Comparison of ENCODE assay signal across 1 cellular context in the genomic region with DNA sequence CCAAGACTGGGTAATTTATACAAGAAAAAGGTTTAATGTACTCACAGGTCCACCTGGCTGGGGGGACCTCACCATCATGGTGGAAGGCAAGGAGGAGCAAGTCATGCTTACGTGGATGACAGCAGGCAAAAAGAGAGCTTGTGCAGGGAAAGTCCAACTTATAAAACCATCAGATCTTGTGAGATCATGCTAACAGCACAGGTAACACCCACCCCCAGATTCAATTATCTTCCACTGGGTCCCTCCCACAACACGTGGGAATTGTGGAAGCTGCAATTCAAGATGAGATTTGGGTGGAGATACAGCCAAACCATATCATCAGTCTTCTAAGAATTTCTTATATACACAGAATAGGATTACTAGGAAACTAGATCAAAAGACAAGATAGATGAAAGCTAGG.
TF ChIP-seq lines count a peak whose summit lies in the region.

No MANE protein-coding gene starts in this region.

TF ChIP-seq in K562, 482 proteins besides CTCF, POLR2A, EP300 and RAD21 (continued from another document):
- TF ChIP-seq TCFL5 (CRISPR knock-in tag; conservative IDR thresholded peaks at IDR 0.05) = no peak
- 0 out of 2 replicates have a peak, but pooled peaks have one; percentile 27 for TF ChIP-seq STAT5A (IDR thresholded peaks at IDR 0.05; ENCODE audit: borderline replicate concordance, low read length)
- TF ChIP-seq, protein P1, sequence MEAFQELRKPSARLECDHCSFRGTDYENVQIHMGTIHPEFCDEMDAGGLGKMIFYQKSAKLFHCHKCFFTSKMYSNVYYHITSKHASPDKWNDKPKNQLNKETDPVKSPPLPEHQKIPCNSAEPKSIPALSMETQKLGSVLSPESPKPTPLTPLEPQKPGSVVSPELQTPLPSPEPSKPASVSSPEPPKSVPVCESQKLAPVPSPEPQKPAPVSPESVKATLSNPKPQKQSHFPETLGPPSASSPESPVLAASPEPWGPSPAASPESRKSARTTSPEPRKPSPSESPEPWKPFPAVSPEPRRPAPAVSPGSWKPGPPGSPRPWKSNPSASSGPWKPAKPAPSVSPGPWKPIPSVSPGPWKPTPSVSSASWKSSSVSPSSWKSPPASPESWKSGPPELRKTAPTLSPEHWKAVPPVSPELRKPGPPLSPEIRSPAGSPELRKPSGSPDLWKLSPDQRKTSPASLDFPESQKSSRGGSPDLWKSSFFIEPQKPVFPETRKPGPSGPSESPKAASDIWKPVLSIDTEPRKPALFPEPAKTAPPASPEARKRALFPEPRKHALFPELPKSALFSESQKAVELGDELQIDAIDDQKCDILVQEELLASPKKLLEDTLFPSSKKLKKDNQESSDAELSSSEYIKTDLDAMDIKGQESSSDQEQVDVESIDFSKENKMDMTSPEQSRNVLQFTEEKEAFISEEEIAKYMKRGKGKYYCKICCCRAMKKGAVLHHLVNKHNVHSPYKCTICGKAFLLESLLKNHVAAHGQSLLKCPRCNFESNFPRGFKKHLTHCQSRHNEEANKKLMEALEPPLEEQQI (IDR thresholded peaks at IDR 0.05) = no peak
- TF ChIP-seq IFI16 (CRISPR knock-in tag; IDR thresholded peaks at IDR 0.05) = no peak
- no peak for TF ChIP-seq TCF7 (IDR thresholded peaks at IDR 0.05; ENCODE audit: borderline replicate concordance)
- TF ChIP-seq TEAD4 (IDR thresholded peaks at IDR 0.05; ENCODE audit: low read length) = peak; percentile 46; the same call in 1 of the 2 replicates
- TF ChIP-seq TEAD4 (CRISPR knock-in tag; IDR thresholded peaks at IDR 0.05; ENCODE audit: borderline replicate concordance) = no peak
- no peak for TF ChIP-seq HMG20B (CRISPR knock-in tag; IDR thresholded peaks at IDR 0.05)
- no peak for TF ChIP-seq FOXK2 (conservative IDR thresholded peaks at IDR 0.05 in 1 of 2, IDR thresholded peaks at IDR 0.05 in 1 of 2; ENCODE audit: low read depth in 2 of 2)
- TF ChIP-seq ZNF263 (CRISPR knock-in tag; IDR thresholded peaks at IDR 0.05; ENCODE audit: borderline replicate concordance) = no peak
- TF ChIP-seq FIP1L1 (IDR thresholded peaks at IDR 0.05; ENCODE audit: low read depth, low read length, poor library complexity, severe bottlenecking) = no peak
- no peak for TF ChIP-seq SUPT5H (IDR thresholded peaks at IDR 0.05)
- no peak for TF ChIP-seq FOXK1 (CRISPR knock-in tag; IDR thresholded peaks at IDR 0.05; ENCODE audit: borderline replicate concordance)
- TF ChIP-seq, protein P2, sequence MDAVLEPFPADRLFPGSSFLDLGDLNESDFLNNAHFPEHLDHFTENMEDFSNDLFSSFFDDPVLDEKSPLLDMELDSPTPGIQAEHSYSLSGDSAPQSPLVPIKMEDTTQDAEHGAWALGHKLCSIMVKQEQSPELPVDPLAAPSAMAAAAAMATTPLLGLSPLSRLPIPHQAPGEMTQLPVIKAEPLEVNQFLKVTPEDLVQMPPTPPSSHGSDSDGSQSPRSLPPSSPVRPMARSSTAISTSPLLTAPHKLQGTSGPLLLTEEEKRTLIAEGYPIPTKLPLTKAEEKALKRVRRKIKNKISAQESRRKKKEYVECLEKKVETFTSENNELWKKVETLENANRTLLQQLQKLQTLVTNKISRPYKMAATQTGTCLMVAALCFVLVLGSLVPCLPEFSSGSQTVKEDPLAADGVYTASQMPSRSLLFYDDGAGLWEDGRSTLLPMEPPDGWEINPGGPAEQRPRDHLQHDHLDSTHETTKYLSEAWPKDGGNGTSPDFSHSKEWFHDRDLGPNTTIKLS (IDR thresholded peaks at IDR 0.05; ENCODE audit: borderline replicate concordance, low read depth) = no peak
- peak; percentile 50; the same call in 1 of the 2 replicates for TF ChIP-seq ARID1B (IDR thresholded peaks at IDR 0.05)
- no peak for TF ChIP-seq C11orf30 (IDR thresholded peaks at IDR 0.05; ENCODE audit: low read depth)
